11 cellular contexts compared by ENCODE assay signal in the genomic region with DNA sequence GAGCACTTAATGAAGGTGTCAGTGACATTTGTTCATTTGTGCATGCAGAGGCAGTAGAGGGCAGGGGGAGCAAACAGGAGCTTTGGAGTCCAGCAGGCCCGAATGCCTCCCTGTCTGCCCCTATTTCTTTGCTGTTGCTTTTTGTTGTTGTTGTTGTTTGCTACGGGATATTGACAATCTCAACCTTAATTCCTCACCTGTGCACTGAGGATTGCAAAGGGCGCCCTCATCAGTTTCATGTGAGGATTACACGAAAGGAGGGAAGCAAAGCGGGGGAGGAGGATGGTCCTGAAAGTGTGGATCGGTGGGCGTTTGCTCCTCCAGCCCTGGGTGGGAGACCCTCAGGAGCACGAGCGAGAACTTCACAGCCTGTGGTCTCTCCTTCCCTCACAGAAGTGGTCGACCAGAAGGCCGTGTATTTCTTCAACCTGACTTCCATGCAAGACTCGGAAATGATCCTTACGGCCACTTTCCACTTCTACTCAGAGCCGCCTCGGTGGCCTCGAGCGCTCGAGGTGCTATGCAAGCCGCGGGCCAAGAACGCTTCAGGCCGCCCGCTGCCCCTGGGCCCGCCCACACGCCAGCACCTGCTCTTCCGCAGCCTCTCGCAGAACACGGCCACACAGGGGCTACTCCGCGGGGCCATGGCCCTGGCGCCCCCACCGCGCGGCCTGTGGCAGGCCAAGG. TPM values are rescaled to one million over a fixed set of nuclear protein-coding genes. Genes with fewer than 3 reads are reported as not detected.
DNase-seq lines count a peak whose midpoint lies in the region; ATAC-seq and TF ChIP-seq lines count a peak whose summit lies in the region.
"Had no signal": no experiment of that assay in that cellular context is flagged by ENCODE, and none has a peak within 500 bp of the region (broad histone marks: within the 10 kb centered on the region; RNA-seq: fewer than 3 reads in every experiment).

No MANE protein-coding gene starts in this region.

- no peak for TF ChIP-seq EP300 in stomach (IDR thresholded peaks at IDR 0.05)

- H3K4me2 ChIP-seq in PC-9 = no peak overlapping the region

- H3K27ac ChIP-seq in 22Rv1 = no peak overlapping the region
- H3K27ac ChIP-seq in PC-9 = no peak overlapping the region
- no peak overlapping the region for H3K27ac ChIP-seq in stomach

- no peaks in the 10 kb centered on the region for H3K27me3 ChIP-seq in PC-9 (ENCODE audit: insufficient read depth, low read depth)
- H3K27me3 ChIP-seq in stomach = peaks cover 0 to 37% (median 0%) of the 10 kb centered on the region in 3 donors

- no peak overlapping the region for H2AFZ ChIP-seq in PC-9

- DNase-seq in Calu3 (no peak), PC-9 (no peak), fibroblast of villous mesenchyme (ENCODE audit: low read depth) (no peak), NCI-H1930 (lab: John Stamatoyannopoulos, UW) (no peak), stomach (no peak)
- DNase-seq in natural killer cell treated with Interleukin-12 subunit alpha and Interleukin-12 subunit beta and Interleukin-15 and Interleukin-18, amount 100 ng/mL, for 72 hours (ENCODE audit: low spot score) = no peak
- DNase-seq: NCI-H2029 treated with DMSO at 0.1 percent for 48 hours had no signal

- no peaks in the 10 kb centered on the region for H3K4me1 Mint-ChIP-seq in Calu3 (ENCODE audit: low read depth, unreplicated experiment)
- no peaks in the 10 kb centered on the region for H3K4me1 Mint-ChIP-seq in natural killer cell treated with Interleukin-12 subunit alpha and Interleukin-12 subunit beta and Interleukin-15 and Interleukin-18, amount 100 ng/mL, for 72 hours (ENCODE audit: low read depth in 2 of 2)

- no peaks in the 10 kb centered on the region for H3K9me2 ChIP-seq in PC-9 (ENCODE audit: insufficient read depth)

- no peak for ATAC-seq in GM21360 (IDR thresholded peaks at IDR 0.05; ENCODE audit: unreplicated experiment)
- no peak for ATAC-seq in natural killer cell treated with Interleukin-12 subunit alpha and Interleukin-12 subunit beta and Interleukin-15 and Interleukin-18, amount 100 ng/mL, for 72 hours

- H3K36me3 Mint-ChIP-seq in Calu3 (ENCODE audit: insufficient read depth, unreplicated experiment) = no peaks in the 10 kb centered on the region
- no peaks in the 10 kb centered on the region for H3K36me3 Mint-ChIP-seq in natural killer cell treated with Interleukin-12 subunit alpha and Interleukin-12 subunit beta and Interleukin-15 and Interleukin-18, amount 100 ng/mL, for 72 hours

- H3K4me3 Mint-ChIP-seq in Calu3 (ENCODE audit: low read depth, unreplicated experiment) = no peak overlapping the region
- H3K4me3 Mint-ChIP-seq in natural killer cell treated with Interleukin-12 subunit alpha and Interleukin-12 subunit beta and Interleukin-15 and Interleukin-18, amount 100 ng/mL, for 72 hours = no peak overlapping the region

- CTCF ChIA-PET in Calu3 (lab: Charles Lee) = interaction anchor here (1.6 kb wide), 1 partner anchor 262 kb away, joined by 3 read pairs; no protein-coding TSS in a partner anchor
- CTCF ChIA-PET in PC-9 (lab: Charles Lee) = no interaction called here

- H3K27ac Mint-ChIP-seq in Calu3 (ENCODE audit: unreplicated experiment) = no peak overlapping the region
- no peak overlapping the region for H3K27ac Mint-ChIP-seq in natural killer cell treated with Interleukin-12 subunit alpha and Interleukin-12 subunit beta and Interleukin-15 and Interleukin-18, amount 100 ng/mL, for 72 hours

- H3K27me3 Mint-ChIP-seq in Calu3 (ENCODE audit: unreplicated experiment) = peaks cover 64% of the 10 kb centered on the region
- H3K27me3 Mint-ChIP-seq in natural killer cell treated with Interleukin-12 subunit alpha and Interleukin-12 subunit beta and Interleukin-15 and Interleukin-18, amount 100 ng/mL, for 72 hours = peaks cover 9 to 11% of the 10 kb centered on the region in 2 donors

- no peaks in the 10 kb centered on the region for H3K79me2 ChIP-seq in PC-9 (ENCODE audit: low read depth)

- H4K20me1 ChIP-seq in PC-9 (ENCODE audit: insufficient read depth) = no peaks in the 10 kb centered on the region

- POLR2A ChIA-PET in PC-9 (lab: Charles Lee; ENCODE audit: unreplicated experiment) = no interaction called here

- no peaks in the 10 kb centered on the region for H3K9me3 Mint-ChIP-seq in Calu3 (ENCODE audit: low read depth, unreplicated experiment)
- no peaks in the 10 kb centered on the region for H3K9me3 Mint-ChIP-seq in natural killer cell treated with Interleukin-12 subunit alpha and Interleukin-12 subunit beta and Interleukin-15 and Interleukin-18, amount 100 ng/mL, for 72 hours

- no peak for TF ChIP-seq POLR2A in stomach (IDR thresholded peaks at IDR 0.05)

- H3K4me1 ChIP-seq in PC-9 (replicated peaks; ENCODE audit: insufficient read depth) (peaks cover 14% of the 10 kb centered on the region), stomach (peaks cover 7 to 15% (median 14%) of the 10 kb centered on the region in 4 donors)

- H3K4me3 ChIP-seq in PC-9 = no peak overlapping the region
- no peak overlapping the region for H3K4me3 ChIP-seq in fibroblast of villous mesenchyme (ENCODE audit: low read depth, low read length)
- H3K4me3 ChIP-seq in stomach = no peak overlapping the region

- 85 to 89% (median 86%) methylated on average over 30 to 34 of the region's 34 CpGs for WGBS in stomach, 5 donors

- H3K9me3 ChIP-seq in PC-9 (ENCODE audit: insufficient read depth, low read depth) (no peaks in the 10 kb centered on the region), stomach (no peaks in the 10 kb centered on the region)

- TF ChIP-seq CTCF in 22Rv1 (IDR thresholded peaks at IDR 0.05) (peak; percentile 29), Calu3 (IDR thresholded peaks at IDR 0.05; ENCODE audit: unreplicated experiment) (peak; percentile 45), PC-9 (conservative IDR thresholded peaks at IDR 0.05) (peak; percentile 70), fibroblast of villous mesenchyme (IDR thresholded peaks at IDR 0.05; ENCODE audit: insufficient read depth, low read depth, low read length) (peak; percentile 37), stomach (IDR thresholded peaks at IDR 0.05) (no peak)

- H3K36me3 ChIP-seq in PC-9 (ENCODE audit: low read depth) (no peaks in the 10 kb centered on the region), stomach (no peaks in the 10 kb centered on the region)

- intact Hi-C loops in Calu3 (cut with micrococcal nuclease; ENCODE audit: unreplicated experiment) = no loop called here
- intact Hi-C loops in PC-9 (cut with micrococcal nuclease; ENCODE audit: unreplicated experiment) = no loop called here
- intact Hi-C loops in stomach (cut with DNase I; ENCODE audit: low total_unique reads) = loop anchor here (5.0 kb wide), 1 partner anchor 257 kb away; no protein-coding TSS in a partner anchor

- no peaks in the 10 kb centered on the region for H3F3A ChIP-seq in PC-9 (ENCODE audit: insufficient read depth, low read depth)

- no TSS peak for BruUV-seq in Calu3 (replicated peaks; lab: Mats Ljungman, UMichigan)
- BruUV-seq in PC-9 (replicated peaks; lab: Mats Ljungman, UMichigan) = no TSS peak

RNA-seq across cellular contexts. Expression of gene GDF10, which starts 9.5 kb away (rescaled TPM):
- total RNA-seq in Calu3 (2022) (not detected in 2 replicates), PC-9 (2021) (not detected in 2 replicates), fibroblast of villous mesenchyme (not detected in 2 replicates), stomach (1 to 10 TPM in 1 of 5 donors, not detected in 4; 2.6 TPM)
- total RNA-seq in natural killer cell treated with Interleukin-12 subunit alpha and Interleukin-12 subunit beta and Interleukin-15 and Interleukin-18, amount 100 ng/mL, for 72 hours = not detected
- under 1 TPM in 2 of 3 donors, not detected in 1; 0.31 to 0.90 TPM for polyA plus RNA-seq in stomach
- total RNA-seq: mononuclear cell had no signal

RNA-seq across cellular contexts. Expression of gene GDF2, which starts 12.7 kb away (rescaled TPM):
- total RNA-seq in Calu3 (2022) = not detected in 2 replicates
- not detected in 2 replicates for total RNA-seq in PC-9 (2021)
- not detected in 2 replicates for total RNA-seq in fibroblast of villous mesenchyme
- total RNA-seq in natural killer cell treated with Interleukin-12 subunit alpha and Interleukin-12 subunit beta and Interleukin-15 and Interleukin-18, amount 100 ng/mL, for 72 hours = not detected
- total RNA-seq in stomach = not detected
- not detected for polyA plus RNA-seq in stomach
- total RNA-seq: mononuclear cell, temporal lobe had no signal

RNA-seq across cellular contexts. Expression of gene RBP3, which starts 38.6 kb away (rescaled TPM):
- not detected in 2 replicates for total RNA-seq in Calu3 (2022)
- not detected in 2 replicates for total RNA-seq in PC-9 (2021)
- not detected in 2 replicates for total RNA-seq in fibroblast of villous mesenchyme
- not detected for total RNA-seq in natural killer cell treated with Interleukin-12 subunit alpha and Interleukin-12 subunit beta and Interleukin-15 and Interleukin-18, amount 100 ng/mL, for 72 hours
- not detected for total RNA-seq in stomach
- polyA plus RNA-seq in stomach = not detected
- total RNA-seq: mononuclear cell, temporal lobe had no signal

Comparison
In these comparisons a context has a peak if more than half of its experiments do, and no peak if none do; other contexts are left out.
1. CTCF ChIP-seq: peak in 22Rv1 (single experiment), Calu3 (single experiment), PC-9 (single experiment) and fibroblast of villous mesenchyme (single experiment); none in stomach (0 of 7).